13 cellular contexts compared by ENCODE assay signal in genomic region chr4:5878359-5878758, GRCh38.
"Had no signal": no experiment of that assay in that cellular context is flagged by ENCODE, and none has a peak within 500 bp of the region (broad histone marks: within the 10 kb centered on the region; RNA-seq: fewer than 3 reads in every experiment).

No MANE protein-coding gene starts in this region.

- DNase-seq: activated CD4-positive, alpha-beta T cell treated with anti-CD3 and anti-CD28 coated beads for 1 hour; activated CD4-positive, alpha-beta T cell treated with anti-CD3 and anti-CD28 coated beads, Interleukin-2, amount 50 U/mL, for 4 hours; activated naive CD4-positive, alpha-beta T cell treated with Interleukin-2 at 50 U/mL for 16 hours; effector memory CD4-positive, alpha-beta T cell; foreskin keratinocyte; glutamatergic neuron; hypothalamus; left ventricle myocardium superior; mucosa of descending colon; naive thymus-derived CD4-positive, alpha-beta T cell; retina had no signal

- ATAC-seq: activated T-helper 17 cell treated with anti-CD3 and anti-CD28 coated beads, Interleukin-2, amount 50 U/mL, for 72 hours; foreskin keratinocyte; left ventricle myocardium superior; mucosa of descending colon; naive thymus-derived CD4-positive, alpha-beta T cell; stimulated activated effector memory CD8-positive, alpha-beta T cell treated with anti-CD3 and anti-CD28 coated beads, Interleukin-12 subunit alpha, Interleukin-12 subunit beta, amount 100 ng/mL, for 72 hours had no signal
